Comparison of ENCODE assay signal across 19 cellular contexts in the genomic region with DNA sequence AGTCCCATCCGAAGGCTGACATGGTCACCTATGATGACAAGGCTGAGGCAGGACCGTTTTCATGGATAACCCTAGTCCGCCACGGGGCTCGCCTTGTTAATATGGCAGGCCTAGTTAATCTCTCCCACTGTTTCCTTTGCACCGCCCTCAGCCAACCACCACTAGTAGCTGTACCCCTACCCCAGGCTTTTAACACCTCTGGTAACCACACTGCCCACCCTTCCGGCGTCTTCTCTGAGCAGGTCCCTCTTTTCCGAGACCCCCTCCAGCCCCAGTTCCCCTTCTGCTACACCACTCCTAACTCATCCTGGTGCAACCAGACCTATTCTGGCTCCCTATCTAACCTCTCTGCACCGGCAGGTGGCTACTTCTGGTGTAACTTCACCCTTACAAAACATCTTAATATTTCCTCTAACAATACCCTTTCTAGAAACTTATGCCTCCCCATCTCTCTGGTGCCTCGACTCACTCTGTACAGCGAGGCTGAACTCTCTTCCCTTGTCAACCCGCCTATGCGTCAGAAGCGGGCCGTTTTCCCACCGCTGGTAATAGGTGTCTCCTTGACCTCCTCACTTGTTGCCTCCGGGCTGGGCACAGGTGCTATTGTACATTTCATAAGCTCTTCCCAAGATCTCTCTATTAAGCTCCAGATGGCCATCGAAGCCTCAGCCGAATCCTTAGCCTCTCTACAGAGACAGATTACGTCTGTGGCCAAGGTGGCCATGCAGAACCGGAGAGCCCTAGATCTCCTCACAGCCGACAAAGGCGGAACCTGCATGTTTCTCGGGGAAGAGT.
DNase-seq lines count a peak whose midpoint lies in the region; ATAC-seq, FAIRE-seq and TF ChIP-seq lines count a peak whose summit lies in the region.
"Had no signal": no experiment of that assay in that cellular context is flagged by ENCODE, and none has a peak within 500 bp of the region (broad histone marks: within the 10 kb centered on the region; RNA-seq: fewer than 3 reads in every experiment).

No MANE protein-coding gene starts in this region.

- intact Hi-C loops in cardiac septum (cut with DNase I): no loop called here
- intact Hi-C loops in Right ventricle myocardium inferior (cut with DNase I): no loop called here
- intact Hi-C loops in kidney (cut with DNase I): no loop called here
- intact Hi-C loops in posterior vena cava (cut with DNase I): no loop called here
- intact Hi-C loops in CD8-positive, alpha-beta T cell (cut with DNase I, micrococcal nuclease): no loop called here

- H3K9me3 ChIP-seq in kidney (ENCODE audit: control insufficient read depth in 1 of 2, low read length in 2 of 2): no peaks in the 10 kb centered on the region
- H3K9me3 ChIP-seq in CD8-positive, alpha-beta T cell (ENCODE audit: low read length): no peaks in the 10 kb centered on the region

- ATAC-seq in Right ventricle myocardium inferior: no peak
- no peak for ATAC-seq in CD8-positive, alpha-beta T cell
- no peak for ATAC-seq in GM21526 (IDR thresholded peaks at IDR 0.05; ENCODE audit: low FRiP score, unreplicated experiment)
- no peak for ATAC-seq in HG03095 (IDR thresholded peaks at IDR 0.05; ENCODE audit: unreplicated experiment)
- ATAC-seq: GM12878 had no signal

- no peak overlapping the region for H3K27ac Mint-ChIP-seq in CD8-positive, alpha-beta T cell
- H3K27ac Mint-ChIP-seq: CD4-positive, alpha-beta memory T cell had no signal

- H3K9ac ChIP-seq in kidney (ENCODE audit: low read length in 2 of 2): no peak overlapping the region
- H3K9ac ChIP-seq: BLaER1, GM23248 had no signal

- CTCF ChIA-PET in CD8-positive, alpha-beta T cell (lab: Charles Lee): no interaction called here

- H3K27me3 ChIP-seq in CD8-positive, alpha-beta T cell (ENCODE audit: insufficient read depth, low read length): no peaks in the 10 kb centered on the region

- H3K4me1 Mint-ChIP-seq in CD8-positive, alpha-beta T cell (ENCODE audit: low read depth): no peaks in the 10 kb centered on the region
- H3K4me1 Mint-ChIP-seq: CD14-positive monocyte; CD4-positive, alpha-beta memory T cell had no signal

- H3K4me3 Mint-ChIP-seq in CD8-positive, alpha-beta T cell: no peak overlapping the region

- peaks cover 8% of the 10 kb centered on the region for H3K9me3 Mint-ChIP-seq in CD8-positive, alpha-beta T cell

- H3K4me1 ChIP-seq in kidney (ENCODE audit: control insufficient read depth in 1 of 2, insufficient read depth in 1 of 2, low read depth in 1 of 2, low read length in 2 of 2): no peaks in the 10 kb centered on the region
- no peaks in the 10 kb centered on the region for H3K4me1 ChIP-seq in CD8-positive, alpha-beta T cell (ENCODE audit: insufficient read depth, low read length)
- H3K4me1 ChIP-seq: BLaER1, HAP-1 had no signal

- no peak for FAIRE-seq in kidney (lab: Jason Lieb, UNC)
- FAIRE-seq: GM12878, GM19239 had no signal

- no peaks in the 10 kb centered on the region for H3K36me3 ChIP-seq in kidney (ENCODE audit: control insufficient read depth in 1 of 2, insufficient read depth in 2 of 2, low read length in 2 of 2)
- no peaks in the 10 kb centered on the region for H3K36me3 ChIP-seq in CD8-positive, alpha-beta T cell (ENCODE audit: insufficient read depth, low read length)
- H3K36me3 ChIP-seq: BLaER1, HAP-1 had no signal

- H3K4me3 ChIP-seq in kidney (ENCODE audit: low read length in 2 of 2): no peak overlapping the region
- no peak overlapping the region for H3K4me3 ChIP-seq in CD8-positive, alpha-beta T cell (ENCODE audit: low read depth, low read length)
- H3K4me3 ChIP-seq: BLaER1, GM12878, GM23248, HAP-1 had no signal

- no peaks in the 10 kb centered on the region for H3K27me3 Mint-ChIP-seq in CD8-positive, alpha-beta T cell (ENCODE audit: low read depth)
- H3K27me3 Mint-ChIP-seq: CD4-positive, alpha-beta memory T cell had no signal

- peak; percentile 73 for DNase-seq in cardiac septum (ENCODE audit: low spot score)
- DNase-seq in Right ventricle myocardium inferior (ENCODE audit: missing footprints): no peak
- DNase-seq in kidney: peak; percentile 51
- DNase-seq in posterior vena cava (ENCODE audit: low spot score): peak; percentile 73
- no peak for DNase-seq in CD8-positive, alpha-beta T cell
- DNase-seq: 8988T; Calu3; CD4-positive, alpha-beta memory T cell; DMS79 treated with DMSO at 0.1 percent for 48 hours; GF-D8; GM23248 had no signal

- no peak for TF ChIP-seq CTCF in kidney (IDR thresholded peaks at IDR 0.05; ENCODE audit: borderline replicate concordance, extremely low read depth, insufficient read depth)
- no peak for TF ChIP-seq CTCF in CD8-positive, alpha-beta T cell (IDR thresholded peaks at IDR 0.05)

- no peak overlapping the region for H3K27ac ChIP-seq in kidney (ENCODE audit: low read depth in 2 of 2, low read length in 2 of 2)
- H3K27ac ChIP-seq in CD8-positive, alpha-beta T cell (ENCODE audit: low read depth, low read length): no peak overlapping the region
- H3K27ac ChIP-seq: BLaER1, GM23248, HL-60 had no signal

- no peaks in the 10 kb centered on the region for H3K36me3 Mint-ChIP-seq in CD8-positive, alpha-beta T cell
- H3K36me3 Mint-ChIP-seq: CD14-positive monocyte; CD4-positive, alpha-beta memory T cell had no signal

- POLR2A ChIA-PET in CD8-positive, alpha-beta T cell (lab: Charles Lee): no interaction called here

Comparison
In these comparisons a context has a peak if more than half of its experiments do, and no peak if none do; other contexts are left out.
1. DNase-seq: peak in cardiac septum (single experiment), kidney (single experiment) and posterior vena cava (single experiment); none in Right ventricle myocardium inferior (single experiment) and CD8-positive, alpha-beta T cell (0 of 7).